9 cellular contexts compared by ENCODE assay signal in genomic region chr22:37632174-37633081, GRCh38. TPM values are rescaled to one million over a fixed set of nuclear protein-coding genes. Genes with fewer than 3 reads are reported as not detected.
DNase-seq lines count a peak whose midpoint lies in the region; ATAC-seq and TF ChIP-seq lines count a peak whose summit lies in the region.
"Had no signal": no experiment of that assay in that cellular context is flagged by ENCODE, and none has a peak within 500 bp of the region (broad histone marks: within the 10 kb centered on the region; RNA-seq: fewer than 3 reads in every experiment).

No MANE protein-coding gene starts in this region.

- no peak for TF ChIP-seq RAD21 in HCT116 (IDR thresholded peaks at IDR 0.05; ENCODE audit: low read depth)

- CTCF ChIA-PET in HCT116 (lab: Charles Lee) = interaction anchor here (5.6 kb wide), 1 partner anchor 11 kb away, joined by 30 read pairs; no protein-coding TSS in a partner anchor

- no peaks in the 10 kb centered on the region for H3K9me3 ChIP-seq in BLaER1 treated with 17β-estradiol and CSF1 and Interleukin-3, amounts not matched to agents 10 nM and 100 nM (replicated peaks in 1 of 11)
- H3K9me3 ChIP-seq in HCT116 (ENCODE audit: control insufficient read depth in 1 of 2, insufficient read depth in 1 of 2, low read depth in 1 of 2, low read length in 2 of 2) = no peaks in the 10 kb centered on the region
- H3K9me3 ChIP-seq in muscle layer of colon (ENCODE audit: low read length) = no peaks in the 10 kb centered on the region

- no peaks in the 10 kb centered on the region for H3K79me2 ChIP-seq in HCT116 (ENCODE audit: insufficient read depth, low read length)

- intact Hi-C loops in HCT116 (cut with micrococcal nuclease) = no loop called here

- RAD21 ChIA-PET in HCT116 (lab: Charles Lee; ENCODE audit: low non-redundant PET in 1 of 2, low total read pairs in 2 of 2, uncharacterized antibody in 2 of 2, unreplicated experiment in 2 of 2) = no interaction called here

- no peaks in the 10 kb centered on the region for H3K9me2 ChIP-seq in HCT116 (ENCODE audit: insufficient read depth)

- no peak overlapping the region for H2AFZ ChIP-seq in HCT116 (ENCODE audit: low read depth, low read length, poor library complexity, severe bottlenecking)

- peaks cover 99 to 100% (median 100%) of the 10 kb centered on the region in 10 experiments for H3K4me1 ChIP-seq in BLaER1 treated with 17β-estradiol and CSF1 and Interleukin-3, amounts not matched to agents 10 nM and 100 nM
- H3K4me1 ChIP-seq in HCT116 (ENCODE audit: control insufficient read depth in 1 of 2, insufficient read depth in 2 of 2, low read length in 2 of 2) = peaks cover 8 to 24% of the 10 kb centered on the region in 2 experiments; a peak in 3 of 4 replicates
- H3K4me1 ChIP-seq in muscle layer of colon (ENCODE audit: insufficient read depth, low read length) = peaks cover 34% of the 10 kb centered on the region

- TSS peak; percentile 26 for BruUV-seq in HCT116 (replicated peaks; lab: Mats Ljungman, UMichigan)

- TF ChIP-seq POLR2A in HCT116 (IDR thresholded peaks at IDR 0.05; ENCODE audit: borderline replicate concordance, extremely low read depth, insufficient read depth, insufficient read length) = no peak

- H3K4me3 ChIP-seq in BLaER1 treated with 17β-estradiol and CSF1 and Interleukin-3, amounts not matched to agents 10 nM and 100 nM = peak overlapping the region in 8 of 10 experiments; percentile 1 to 49 (median 18); a peak in 10 of 20 replicates
- H3K4me3 ChIP-seq in HCT116 (replicated peaks in 1 of 2; ENCODE audit: low read depth in 1 of 2, low read length in 2 of 2) (no peak overlapping the region), muscle layer of colon (ENCODE audit: low read depth in 1 of 2, low read length in 2 of 2) (no peak overlapping the region)
- H3K4me3 ChIP-seq: SK-N-MC had no signal

- H3K27me3 ChIP-seq in BLaER1 treated with 17β-estradiol and CSF1 and Interleukin-3, amounts not matched to agents 10 nM and 100 nM = no peaks in the 10 kb centered on the region
- H3K27me3 ChIP-seq in HCT116 (ENCODE audit: insufficient read depth, low read length) (no peaks in the 10 kb centered on the region), muscle layer of colon (ENCODE audit: control insufficient read depth in 1 of 2, insufficient read depth in 2 of 2, low read length in 2 of 2) (no peaks in the 10 kb centered on the region)

- no peaks in the 10 kb centered on the region; a peak in 2 of 22 replicates for H4K20me1 ChIP-seq in BLaER1 treated with 17β-estradiol and CSF1 and Interleukin-3, amounts not matched to agents 10 nM and 100 nM
- H4K20me1 ChIP-seq in HCT116 (ENCODE audit: insufficient read depth) = no peaks in the 10 kb centered on the region

- TF ChIP-seq CTCF in HCT116 (IDR thresholded peaks at IDR 0.05 in 2 of 3, conservative IDR thresholded peaks at IDR 0.05 in 1 of 3; ENCODE audit: borderline replicate concordance in 1 of 3, insufficient read depth in 1 of 3, low read depth in 2 of 3, low read length in 2 of 3) = no peak

- POLR2A ChIA-PET in HCT116 (lab: Charles Lee) = interaction anchor here (0.8 to 1.7 kb wide), 4 partner anchors 11 to 175 kb away, joined by 3 to 5 read pairs (median 4); partner anchors contain the start of genes GCAT, LGALS1 and PDXP

- DNase-seq in HCT116 (ENCODE audit: low read depth, low spot score) (no peak), SW 1271 (lab: John Stamatoyannopoulos, UW) (no peak), SHP77 treated with DMSO at 0.1 percent for 48 hours (lab: John Stamatoyannopoulos, UW) (no peak), NCI-H2029 (lab: John Stamatoyannopoulos, UW) (no peak)
- peak; percentile 73 for DNase-seq in activated CD8-positive, alpha-beta memory T cell treated with anti-CD3 and anti-CD28 coated beads, Interleukin-2, amount 50 U/mL, for 48 hours

- peaks cover 0 to 44% (median 34%) of the 10 kb centered on the region in 11 experiments; a peak in 17 of 22 replicates for H3K36me3 ChIP-seq in BLaER1 treated with 17β-estradiol and CSF1 and Interleukin-3, amounts not matched to agents 10 nM and 100 nM
- H3K36me3 ChIP-seq in HCT116 (ENCODE audit: control insufficient read depth in 1 of 2, insufficient read depth in 2 of 2, low read length in 2 of 2) (no peaks in the 10 kb centered on the region; a peak in 1 of 4 replicates), muscle layer of colon (ENCODE audit: insufficient read depth, low read length) (peaks cover 29% of the 10 kb centered on the region)

- H3K27ac ChIP-seq in BLaER1 treated with 17β-estradiol and CSF1 and Interleukin-3, amounts not matched to agents 10 nM and 100 nM = peak overlapping the region; percentile 78 to 97 (median 92)
- no peak overlapping the region for H3K27ac ChIP-seq in HCT116 (ENCODE audit: low read depth, low read length)
- H3K27ac ChIP-seq in muscle layer of colon (ENCODE audit: low read depth, low read length) = peak overlapping the region; percentile 71
- H3K27ac ChIP-seq: SK-N-MC had no signal

- peak overlapping the region; percentile 73 to 91 (median 87) for H3K9ac ChIP-seq in BLaER1 treated with 17β-estradiol and CSF1 and Interleukin-3, amounts not matched to agents 10 nM and 100 nM
- no peak overlapping the region for H3K9ac ChIP-seq in HCT116 (ENCODE audit: low read length)
- no peak overlapping the region for H3K9ac ChIP-seq in muscle layer of colon (ENCODE audit: low read length)

- ATAC-seq in HCT116 = no peak
- no peak for ATAC-seq in GM19035 (IDR thresholded peaks at IDR 0.05; ENCODE audit: unreplicated experiment)

- peak overlapping the region; percentile 87 to 99 (median 95) for H3K4me2 ChIP-seq in BLaER1 treated with 17β-estradiol and CSF1 and Interleukin-3, amounts not matched to agents 10 nM and 100 nM
- H3K4me2 ChIP-seq in HCT116 (ENCODE audit: low read length) = no peak overlapping the region

TF ChIP-seq in HCT116, 20 proteins besides CTCF, POLR2A, EP300 and RAD21:
- no peak for TF ChIP-seq MAX (IDR thresholded peaks at IDR 0.05)
- TF ChIP-seq EGR1 (IDR thresholded peaks at IDR 0.05; ENCODE audit: low read depth) = no peak
- no peak for TF ChIP-seq CEBPB (IDR thresholded peaks at IDR 0.05; ENCODE audit: low read depth)
- no peak for TF ChIP-seq ZBTB33 (IDR thresholded peaks at IDR 0.05; ENCODE audit: extremely low read depth, insufficient replicate concordance, low read length)

RNA-seq across cellular contexts. Expression of gene SH3BP1, which starts 7.0 kb away (rescaled TPM):
- total RNA-seq in HCT116 (2021; ENCODE audit: unreplicated experiment) = 48.4 TPM
- polyA plus RNA-seq in HCT116 (2012) = 72.9 and 82.7 TPM in 2 replicates

RNA-seq across cellular contexts. Expression of gene GGA1, which starts 23.8 kb away (rescaled TPM):
- total RNA-seq in HCT116 (2021; ENCODE audit: unreplicated experiment) = 89.8 TPM
- 61.4 and 61.5 TPM in 2 replicates for polyA plus RNA-seq in HCT116 (2012)

RNA-seq across cellular contexts. Expression of gene PDXP, which starts 26.1 kb away (rescaled TPM):
- total RNA-seq in HCT116 (2021; ENCODE audit: unreplicated experiment) = 42.7 TPM
- polyA plus RNA-seq in HCT116 (2012) = 43.9 and 52.6 TPM in 2 replicates

RNA-seq across cellular contexts. Expression of gene LGALS1, which starts 43.0 kb away (rescaled TPM):
- 1,080 TPM for total RNA-seq in HCT116 (2021; ENCODE audit: unreplicated experiment)
- 2,758 and 2,875 TPM in 2 replicates for polyA plus RNA-seq in HCT116 (2012)

RNA-seq across cellular contexts. Expression of gene LGALS2, which starts 52.5 kb away (rescaled TPM):
- not detected for total RNA-seq in HCT116 (2021; ENCODE audit: unreplicated experiment)
- polyA plus RNA-seq in HCT116 (2012) = 0.61 TPM in 1 of 2 replicates, not detected in the other

Comparison
In these comparisons a context has a peak if more than half of its experiments do, and no peak if none do; other contexts are left out.
1. H3K4me3 ChIP-seq: peak in BLaER1 treated with 17β-estradiol and CSF1 and Interleukin-3, amounts not matched to agents 10 nM and 100 nM (8 of 10); none in HCT116 (0 of 2) and muscle layer of colon (0 of 2).
2. H3K9ac ChIP-seq: peak in BLaER1 treated with 17β-estradiol and CSF1 and Interleukin-3, amounts not matched to agents 10 nM and 100 nM (11 of 11); none in HCT116 (single experiment) and muscle layer of colon (single experiment).